8 cellular contexts compared by ENCODE assay signal in genomic region chr4:48779095-48779997, GRCh38. TPM values are rescaled to one million over a fixed set of nuclear protein-coding genes. Genes with fewer than 3 reads are reported as not detected.
DNase-seq lines count a peak whose midpoint lies in the region; ATAC-seq and TF ChIP-seq lines count a peak whose summit lies in the region.

No MANE protein-coding gene starts in this region.

- H3K27me3 ChIP-seq in ACC112 (ENCODE audit: insufficient read depth, low read length) (no peaks in the 10 kb centered on the region), mononuclear cell (ENCODE audit: insufficient read depth, low read length) (no peaks in the 10 kb centered on the region)

- H2AFZ ChIP-seq in ACC112 (ENCODE audit: low read length, unreplicated experiment): peak overlapping the region; percentile 74

- no peaks in the 10 kb centered on the region for H3K36me3 ChIP-seq in ACC112 (ENCODE audit: insufficient read depth, low read length)

- TF ChIP-seq CTCF in epithelial cell of esophagus (IDR thresholded peaks at IDR 0.05; ENCODE audit: insufficient read depth, low read depth, low read length, missing control alignments): no peak

- H3K4me1 ChIP-seq in ACC112 (ENCODE audit: control insufficient read depth, insufficient read depth, low read length, unreplicated experiment) (peaks cover 25% of the 10 kb centered on the region), mononuclear cell (ENCODE audit: insufficient read depth, low read length) (peaks cover 35% of the 10 kb centered on the region)

- no peaks in the 10 kb centered on the region for H3K9me3 ChIP-seq in mononuclear cell (ENCODE audit: low read depth, low read length)

- H3K79me2 ChIP-seq in ACC112 (ENCODE audit: control insufficient read depth, insufficient read depth, low read length, unreplicated experiment): peaks cover 49% of the 10 kb centered on the region

- ATAC-seq in GM18502 (IDR thresholded peaks at IDR 0.05; ENCODE audit: poor library complexity, unreplicated experiment) (peak; percentile 42), HG02938 (IDR thresholded peaks at IDR 0.05; ENCODE audit: unreplicated experiment) (peak; percentile 26)

- DNase-seq in NCI-H460 (ENCODE audit: extremely low read depth, low read depth) (peak; percentile 32), activated T-cell treated with anti-CD3 and anti-CD28 coated beads for 1 hour (ENCODE audit: low read depth) (peak; percentile 64), epithelial cell of esophagus (ENCODE audit: low read depth) (peak; percentile 65)
- peak; percentile 38 to 43 for DNase-seq in stimulated activated CD8-positive, alpha-beta memory T cell treated with anti-CD3 and anti-CD28 coated beads, Interleukin-4, amount 100 ng/mL, for 1 hour (ENCODE audit: low read depth in 2 of 2, low spot score in 1 of 2)

- peak overlapping the region; percentile 91 for H3K27ac ChIP-seq in ACC112 (ENCODE audit: low read depth, low read length)

- peak overlapping the region; percentile 90 for H3K4me3 ChIP-seq in ACC112 (ENCODE audit: low read depth, low read length)
- peak overlapping the region; percentile 90 for H3K4me3 ChIP-seq in epithelial cell of esophagus (ENCODE audit: low read length)
- H3K4me3 ChIP-seq in mononuclear cell (ENCODE audit: low read length): peak overlapping the region; percentile 84

RNA-seq across cellular contexts. Expression of gene FRYL, which starts 0.7 kb away (rescaled TPM):
- 28.7 and 31.0 TPM in 2 replicates for total RNA-seq in NCI-H460 (2014; rRNA removed; shearing (Covaris generic))
- polyA plus RNA-seq in NCI-H460 (2014; cell fraction: nucleus; rRNA removed): 16.7 and 26.1 TPM in 2 replicates
- total RNA-seq in mononuclear cell: 97.3 TPM

RNA-seq across cellular contexts. Expression of gene OCIAD1, which starts 51.5 kb away (rescaled TPM):
- total RNA-seq in NCI-H460 (2014; rRNA removed; shearing (Covaris generic)): 203 TPM in 2 replicates
- polyA plus RNA-seq in NCI-H460 (2014; cell fraction: nucleus; rRNA removed): 191 and 217 TPM in 2 replicates
- total RNA-seq in mononuclear cell: 96.6 TPM

Comparison
In these comparisons a context has a peak if more than half of its experiments do, and no peak if none do; other contexts are left out.
1. Peak in every context shown above with its lines: DNase-seq, ATAC-seq, H3K4me3 ChIP-seq and H3K27ac ChIP-seq.